Comparison of ENCODE assay signal across 18 cellular contexts in genomic region chr4:80507507-80507906, GRCh38.
A peak's percentile ranks its signal among the peaks of the same experiment; 100 is the strongest.
DNase-seq lines count a peak whose midpoint lies in the region; ATAC-seq and TF ChIP-seq lines count a peak whose summit lies in the region.
"Had no signal": no experiment of that assay in that cellular context is flagged by ENCODE, and none has a peak within 500 bp of the region (broad histone marks: within the 10 kb centered on the region; RNA-seq: fewer than 3 reads in every experiment).

No MANE protein-coding gene starts in this region.

- no peaks in the 10 kb centered on the region for H4K20me1 ChIP-seq in OCI-LY1 (ENCODE audit: insufficient read depth, low read length)

- peaks cover 6% of the 10 kb centered on the region; the same call in 1 of the 2 replicates for H3K36me3 ChIP-seq in OCI-LY1 (ENCODE audit: insufficient read depth, low read length)
- H3K36me3 ChIP-seq: thyroid gland had no signal

- no peak overlapping the region for H3K9ac ChIP-seq in OCI-LY1 (ENCODE audit: low read length)

- ATAC-seq in GM18499 (IDR thresholded peaks at IDR 0.05; ENCODE audit: insufficient read depth, unreplicated experiment) (peak; percentile 70), GM19468 (IDR thresholded peaks at IDR 0.05; ENCODE audit: extremely low read depth, unreplicated experiment) (peak; percentile 72), HG02973 (IDR thresholded peaks at IDR 0.05; ENCODE audit: unreplicated experiment) (peak; percentile 69), SK-N-SH treated with all-trans-retinoic acid at 6 μM for 48 hours (no peak), GM19455 (IDR thresholded peaks at IDR 0.05; ENCODE audit: unreplicated experiment) (no peak)
- ATAC-seq: Right ventricle myocardium inferior had no signal

- no peak for DNase-seq in NCI-H1092 (lab: John Stamatoyannopoulos, UW)
- no peak for DNase-seq in activated CD4-positive, alpha-beta T cell treated with anti-CD3 and anti-CD28 coated beads, Interleukin-2, amount 10 ng/mL, durations not matched to agents 7 days and 5 days
- DNase-seq: activated CD4-positive, alpha-beta T cell treated with anti-CD3 and anti-CD28 coated beads for 1 hour; activated naive CD4-positive, alpha-beta T cell treated with anti-CD3 and anti-CD28 coated beads, Interleukin-2, amount 10 ng/mL, durations not matched to agents 7 days and 5 days; foreskin fibroblast; NCI-H187 treated with DMSO at 0.1 percent for 48 hours; posterior cingulate gyrus; thyroid gland had no signal

- no peak overlapping the region for H2AFZ ChIP-seq in OCI-LY1 (ENCODE audit: low read length)

- no peaks in the 10 kb centered on the region for H3F3A ChIP-seq in OCI-LY1 (ENCODE audit: insufficient read depth, low read length)

- peak overlapping the region; percentile 71 for H3K27ac ChIP-seq in OCI-LY1 (ENCODE audit: low read depth, low read length, poor library complexity, severe bottlenecking)
- H3K27ac ChIP-seq: coronary artery, thyroid gland had no signal

- H3K9me2 ChIP-seq in OCI-LY1 (ENCODE audit: low read depth, low read length): no peaks in the 10 kb centered on the region

- H3K4me1 ChIP-seq in OCI-LY1 (ENCODE audit: insufficient read depth, low read length, severe bottlenecking): peaks cover 42% of the 10 kb centered on the region
- H3K4me1 ChIP-seq: thyroid gland had no signal

- H3K4me2 ChIP-seq in OCI-LY1 (ENCODE audit: low read length): no peak overlapping the region

- CTCF ChIA-PET in activated CD4-positive, alpha-beta T cell treated with anti-CD3 and anti-CD28 coated beads, Interleukin-2, amount 10 ng/mL, durations not matched to agents 7 days and 5 days (lab: Charles Lee): interaction anchor here (0.6 kb wide), 1 partner anchor 22 kb away, joined by 3 read pairs; no protein-coding TSS in a partner anchor

- H3K27ac Mint-ChIP-seq in activated CD4-positive, alpha-beta T cell treated with anti-CD3 and anti-CD28 coated beads, Interleukin-2, amount 10 ng/mL, durations not matched to agents 7 days and 5 days: no peak overlapping the region
- H3K27ac Mint-ChIP-seq: activated naive CD4-positive, alpha-beta T cell treated with anti-CD3 and anti-CD28 coated beads, Interleukin-2, amount 10 ng/mL, durations not matched to agents 7 days and 5 days; CD14-positive monocyte had no signal

- no peaks in the 10 kb centered on the region for H3K9me3 ChIP-seq in OCI-LY1 (ENCODE audit: low read length)
- H3K9me3 ChIP-seq: thyroid gland had no signal

- POLR2A ChIA-PET in activated CD4-positive, alpha-beta T cell treated with anti-CD3 and anti-CD28 coated beads, Interleukin-2, amount 10 ng/mL, durations not matched to agents 7 days and 5 days (lab: Charles Lee): no interaction called here

- no peak overlapping the region for H3K4me3 ChIP-seq in OCI-LY1 (ENCODE audit: low read depth, low read length, poor library complexity, severe bottlenecking)
- H3K4me3 ChIP-seq: coronary artery, lung, thyroid gland had no signal

- no peaks in the 10 kb centered on the region for H3K79me2 ChIP-seq in OCI-LY1 (ENCODE audit: insufficient read depth, low read length)

- no peak overlapping the region for H3K4me3 Mint-ChIP-seq in activated CD4-positive, alpha-beta T cell treated with anti-CD3 and anti-CD28 coated beads, Interleukin-2, amount 10 ng/mL, durations not matched to agents 7 days and 5 days
- H3K4me3 Mint-ChIP-seq: activated naive CD4-positive, alpha-beta T cell treated with anti-CD3 and anti-CD28 coated beads, Interleukin-2, amount 10 ng/mL, durations not matched to agents 7 days and 5 days; CD14-positive monocyte had no signal

- H3K36me3 Mint-ChIP-seq in activated CD4-positive, alpha-beta T cell treated with anti-CD3 and anti-CD28 coated beads, Interleukin-2, amount 10 ng/mL, durations not matched to agents 7 days and 5 days (ENCODE audit: low read depth): no peaks in the 10 kb centered on the region
- H3K36me3 Mint-ChIP-seq: activated naive CD4-positive, alpha-beta T cell treated with anti-CD3 and anti-CD28 coated beads, Interleukin-2, amount 10 ng/mL, durations not matched to agents 7 days and 5 days; CD14-positive monocyte had no signal

- H3K27me3 Mint-ChIP-seq in activated CD4-positive, alpha-beta T cell treated with anti-CD3 and anti-CD28 coated beads, Interleukin-2, amount 10 ng/mL, durations not matched to agents 7 days and 5 days: no peaks in the 10 kb centered on the region
- H3K27me3 Mint-ChIP-seq: activated naive CD4-positive, alpha-beta T cell treated with anti-CD3 and anti-CD28 coated beads, Interleukin-2, amount 10 ng/mL, durations not matched to agents 7 days and 5 days had no signal

- peaks cover 14% of the 10 kb centered on the region for H3K4me1 Mint-ChIP-seq in activated CD4-positive, alpha-beta T cell treated with anti-CD3 and anti-CD28 coated beads, Interleukin-2, amount 10 ng/mL, durations not matched to agents 7 days and 5 days
- H3K4me1 Mint-ChIP-seq: CD14-positive monocyte had no signal

- no peaks in the 10 kb centered on the region for H3K27me3 ChIP-seq in OCI-LY1 (ENCODE audit: insufficient read depth, low read length)
- H3K27me3 ChIP-seq: thyroid gland had no signal

- no peak for TF ChIP-seq CTCF in OCI-LY1 (IDR thresholded peaks at IDR 0.05; ENCODE audit: low read length)

- H3K9me3 Mint-ChIP-seq in activated CD4-positive, alpha-beta T cell treated with anti-CD3 and anti-CD28 coated beads, Interleukin-2, amount 10 ng/mL, durations not matched to agents 7 days and 5 days: peaks cover 3% of the 10 kb centered on the region
- H3K9me3 Mint-ChIP-seq: activated naive CD4-positive, alpha-beta T cell treated with anti-CD3 and anti-CD28 coated beads, Interleukin-2, amount 10 ng/mL, durations not matched to agents 7 days and 5 days had no signal

TF ChIP-seq in SK-N-SH treated with all-trans-retinoic acid at 6 μM for 48 hours, 23 proteins besides CTCF, POLR2A, EP300 and RAD21:
- TF ChIP-seq CSRNP3 (CRISPR knock-in tag; IDR thresholded peaks at IDR 0.05) (no peak), CREB5 (CRISPR knock-in tag; IDR thresholded peaks at IDR 0.05; ENCODE audit: low read depth) (no peak)

Comparison
In these comparisons a context has a peak if more than half of its experiments do, and no peak if none do; other contexts are left out.
1. ATAC-seq: peak in GM18499 (single experiment), GM19468 (single experiment) and HG02973 (single experiment); none in SK-N-SH treated with all-trans-retinoic acid at 6 μM for 48 hours (single experiment) and GM19455 (single experiment).